ENCODE assay signal across 14 cellular contexts in genomic region chr9:113885183-113886002, GRCh38. TPM values are rescaled to one million over a fixed set of nuclear protein-coding genes. Genes with fewer than 3 reads are reported as not detected.
DNase-seq lines count a peak whose midpoint lies in the region; ATAC-seq, FAIRE-seq and TF ChIP-seq lines count a peak whose summit lies in the region.
"Had no signal": no experiment of that assay in that cellular context is flagged by ENCODE, and none has a peak within 500 bp of the region (broad histone marks: within the 10 kb centered on the region; RNA-seq: fewer than 3 reads in every experiment).

No MANE protein-coding gene starts in this region.

- H3K4me1 ChIP-seq in SK-N-SH (ENCODE audit: control insufficient read depth in 1 of 2, insufficient read depth in 2 of 2, low read depth in 1 of 2, low read length in 1 of 2) (peaks cover 0 to 18% of the 10 kb centered on the region in 2 experiments; a peak in 2 of 4 replicates), astrocyte (ENCODE audit: insufficient read depth, low read length) (peaks cover 10% of the 10 kb centered on the region), lower lobe of right lung (peaks cover 24% of the 10 kb centered on the region), suprapubic skin (peaks cover 38% of the 10 kb centered on the region)

- TF ChIP-seq RAD21 in SK-N-SH (IDR thresholded peaks at IDR 0.05; ENCODE audit: low read length), result no peak

- H4K20me1 ChIP-seq in SK-N-SH (ENCODE audit: insufficient read depth), result peaks cover 54% of the 10 kb centered on the region
- peaks cover 86% of the 10 kb centered on the region for H4K20me1 ChIP-seq in astrocyte (ENCODE audit: insufficient read depth, low read length)

- CTCF ChIA-PET in SK-N-SH (lab: Yijun Ruan, JAX), result interaction anchor here (0.9 kb wide), 1 partner anchor 8 kb away, joined by 5 read pairs; no protein-coding TSS in a partner anchor

- H3K4me2 ChIP-seq in SK-N-SH (peak overlapping the region; percentile 71), astrocyte (ENCODE audit: low read length) (peak overlapping the region; percentile 69)

- H3K27ac ChIP-seq in SK-N-SH (ENCODE audit: low read depth in 2 of 2, low read length in 1 of 2) (no peak overlapping the region; a peak in 1 of 4 replicates), astrocyte (ENCODE audit: low read depth, low read length) (no peak overlapping the region), lower lobe of right lung (peak overlapping the region; percentile 15), suprapubic skin (no peak overlapping the region)
- H3K27ac ChIP-seq: 22Rv1 had no signal

- DNase-seq in SK-N-SH (no peak), astrocyte (ENCODE audit: low read depth) (no peak), lower lobe of right lung (no peak), suprapubic skin (ENCODE audit: low spot score in 2 of 2) (no peak), NCI-H2196 (lab: John Stamatoyannopoulos, UW; ENCODE audit: unreplicated experiment) (no peak), HT-29 (ENCODE audit: low spot score) (no peak)
- DNase-seq: activated CD4-positive, alpha-beta T cell treated with anti-CD3 and anti-CD28 coated beads for 4 hours; activated naive CD4-positive, alpha-beta T cell treated with anti-CD3 and anti-CD28 coated beads, Interleukin-2, amount 10 ng/mL, durations not matched to agents 7 days and 5 days; NCI-H1092 treated with DMSO at 0.1 percent for 48 hours had no signal

- H3K36me3 ChIP-seq in SK-N-SH (replicated peaks in 1 of 2; ENCODE audit: control insufficient read depth in 1 of 2, insufficient read depth in 2 of 2, low read length in 1 of 2) (peaks cover 8 to 16% of the 10 kb centered on the region in 2 experiments), astrocyte (ENCODE audit: insufficient read depth, low read length) (no peaks in the 10 kb centered on the region), lower lobe of right lung (no peaks in the 10 kb centered on the region), suprapubic skin (no peaks in the 10 kb centered on the region)
- H3K36me3 ChIP-seq: SJSA1 had no signal

- 0 out of 2 replicates have a peak, but pooled peaks cover 4% of the 10 kb centered on the region for H3K9me3 ChIP-seq in SK-N-SH
- peaks cover 3% of the 10 kb centered on the region for H3K9me3 ChIP-seq in astrocyte (ENCODE audit: insufficient read depth, low read depth, low read length)
- no peaks in the 10 kb centered on the region for H3K9me3 ChIP-seq in lower lobe of right lung
- H3K9me3 ChIP-seq in suprapubic skin, result no peaks in the 10 kb centered on the region
- H3K9me3 ChIP-seq: SJSA1 had no signal

- H2AFZ ChIP-seq in SK-N-SH (ENCODE audit: low read depth) (no peak overlapping the region), astrocyte (ENCODE audit: low read depth, low read length) (no peak overlapping the region)

- H3K27ac Mint-ChIP-seq in astrocyte (ENCODE audit: unreplicated experiment), result no peak overlapping the region
- H3K27ac Mint-ChIP-seq: activated naive CD4-positive, alpha-beta T cell treated with anti-CD3 and anti-CD28 coated beads, Interleukin-2, amount 10 ng/mL, durations not matched to agents 7 days and 5 days had no signal

- peaks cover 21% of the 10 kb centered on the region for H3K36me3 Mint-ChIP-seq in astrocyte (ENCODE audit: low read depth, unreplicated experiment)
- H3K36me3 Mint-ChIP-seq: activated naive CD4-positive, alpha-beta T cell treated with anti-CD3 and anti-CD28 coated beads, Interleukin-2, amount 10 ng/mL, durations not matched to agents 7 days and 5 days had no signal

- peaks cover 8% of the 10 kb centered on the region for H3F3A ChIP-seq in SK-N-SH (replicated peaks; ENCODE audit: insufficient read depth)

- H3K9me2 ChIP-seq in SK-N-SH, result no peaks in the 10 kb centered on the region

- peaks cover 29% of the 10 kb centered on the region for H3K4me1 Mint-ChIP-seq in astrocyte (ENCODE audit: low read depth, unreplicated experiment)

- H3K27me3 ChIP-seq in SK-N-SH (ENCODE audit: insufficient read depth) (no peaks in the 10 kb centered on the region), astrocyte (ENCODE audit: insufficient read depth, low read length) (no peaks in the 10 kb centered on the region), lower lobe of right lung (ENCODE audit: low read depth) (no peaks in the 10 kb centered on the region), suprapubic skin (no peaks in the 10 kb centered on the region)
- H3K27me3 ChIP-seq: SJSA1 had no signal

- TF ChIP-seq CTCF in SK-N-SH (IDR thresholded peaks at IDR 0.05) (no peak), astrocyte (IDR thresholded peaks at IDR 0.05; ENCODE audit: insufficient read depth, low read depth, low read length) (no peak), lower lobe of right lung (IDR thresholded peaks at IDR 0.05) (no peak), suprapubic skin (IDR thresholded peaks at IDR 0.05) (no peak)

- no peaks in the 10 kb centered on the region for H3K27me3 Mint-ChIP-seq in astrocyte (ENCODE audit: low read depth, unreplicated experiment)

- H3K4me3 ChIP-seq in SK-N-SH (ENCODE audit: low read depth in 2 of 2, low read length in 1 of 2) (no peak overlapping the region), astrocyte (ENCODE audit: insufficient read depth, low read depth, low read length) (no peak overlapping the region), lower lobe of right lung (no peak overlapping the region), suprapubic skin (peak overlapping the region; percentile 36)

- intact Hi-C loops in lower lobe of right lung (cut with DNase I), result no loop called here

- H3K9ac ChIP-seq in SK-N-SH (no peak overlapping the region), astrocyte (ENCODE audit: low read length) (peak overlapping the region; percentile 28)

- 92% methylated on average over 8 of the region's 8 CpGs for WGBS in SK-N-SH (ENCODE audit: low lambda C conversion rate)
- 67% methylated on average over 8 of the region's 8 CpGs for WGBS in suprapubic skin

- no peak overlapping the region for H3K4me3 Mint-ChIP-seq in astrocyte (ENCODE audit: unreplicated experiment)

- TF ChIP-seq EP300 in SK-N-SH (IDR thresholded peaks at IDR 0.05; ENCODE audit: borderline replicate concordance in 1 of 2, low read depth in 1 of 2, low read length in 1 of 2) (no peak), suprapubic skin (IDR thresholded peaks at IDR 0.05) (no peak)

- H3K9me3 Mint-ChIP-seq in astrocyte (ENCODE audit: unreplicated experiment), result peaks cover 6% of the 10 kb centered on the region
- H3K9me3 Mint-ChIP-seq: activated naive CD4-positive, alpha-beta T cell treated with anti-CD3 and anti-CD28 coated beads, Interleukin-2, amount 10 ng/mL, durations not matched to agents 7 days and 5 days had no signal

- no peak for FAIRE-seq in astrocyte (lab: Jason Lieb, UNC)
- FAIRE-seq: GM12891 had no signal

- H3K79me2 ChIP-seq in SK-N-SH (ENCODE audit: insufficient read depth) (peaks cover 97% of the 10 kb centered on the region), astrocyte (ENCODE audit: insufficient read depth, low read length) (peaks cover 98% of the 10 kb centered on the region)

- no peak; the same call in 2 of the 3 replicates for ATAC-seq in SK-N-SH treated with all-trans-retinoic acid at 6 μM for 48 hours
- ATAC-seq in lower lobe of right lung, result no peak
- ATAC-seq in activated CD4-positive, CD25-positive, alpha-beta regulatory T cell treated with anti-CD3 and anti-CD28 coated beads, Interleukin-2, amount 50 U/mL, for 24 hours, result no peak

- POLR2A ChIA-PET in SK-N-SH (lab: Yijun Ruan, JAX), result no interaction called here

- TF ChIP-seq POLR2A in suprapubic skin (IDR thresholded peaks at IDR 0.05), result no peak

TF ChIP-seq in SK-N-SH, 30 proteins besides CTCF, POLR2A, EP300 and RAD21 (continues in another document):
- TF ChIP-seq NRF1 (IDR thresholded peaks at IDR 0.05; ENCODE audit: low read depth, low read length), result no peak
- TF ChIP-seq TEAD4 (IDR thresholded peaks at IDR 0.05; ENCODE audit: borderline replicate concordance, insufficient read depth), result no peak
- TF ChIP-seq USF2 (IDR thresholded peaks at IDR 0.05; ENCODE audit: borderline replicate concordance, low read depth, low read length), result no peak

TF ChIP-seq in SK-N-SH treated with all-trans-retinoic acid at 6 μM for 48 hours, 23 proteins besides CTCF, POLR2A, EP300 and RAD21 (continues in another document):
- TF ChIP-seq TOX (CRISPR knock-in tag; IDR thresholded peaks at IDR 0.05; ENCODE audit: borderline replicate concordance) (no peak), ESRRG (CRISPR knock-in tag; IDR thresholded peaks at IDR 0.05) (no peak), TCF4 (CRISPR knock-in tag; IDR thresholded peaks at IDR 0.05; ENCODE audit: borderline replicate concordance) (no peak), BACH2 (CRISPR knock-in tag; IDR thresholded peaks at IDR 0.05; ENCODE audit: borderline replicate concordance) (no peak), ARNTL (CRISPR knock-in tag; IDR thresholded peaks at IDR 0.05; ENCODE audit: borderline replicate concordance, low read depth) (no peak), CSDC2 (CRISPR knock-in tag; IDR thresholded peaks at IDR 0.05) (no peak)
- TF ChIP-seq, protein P1, sequence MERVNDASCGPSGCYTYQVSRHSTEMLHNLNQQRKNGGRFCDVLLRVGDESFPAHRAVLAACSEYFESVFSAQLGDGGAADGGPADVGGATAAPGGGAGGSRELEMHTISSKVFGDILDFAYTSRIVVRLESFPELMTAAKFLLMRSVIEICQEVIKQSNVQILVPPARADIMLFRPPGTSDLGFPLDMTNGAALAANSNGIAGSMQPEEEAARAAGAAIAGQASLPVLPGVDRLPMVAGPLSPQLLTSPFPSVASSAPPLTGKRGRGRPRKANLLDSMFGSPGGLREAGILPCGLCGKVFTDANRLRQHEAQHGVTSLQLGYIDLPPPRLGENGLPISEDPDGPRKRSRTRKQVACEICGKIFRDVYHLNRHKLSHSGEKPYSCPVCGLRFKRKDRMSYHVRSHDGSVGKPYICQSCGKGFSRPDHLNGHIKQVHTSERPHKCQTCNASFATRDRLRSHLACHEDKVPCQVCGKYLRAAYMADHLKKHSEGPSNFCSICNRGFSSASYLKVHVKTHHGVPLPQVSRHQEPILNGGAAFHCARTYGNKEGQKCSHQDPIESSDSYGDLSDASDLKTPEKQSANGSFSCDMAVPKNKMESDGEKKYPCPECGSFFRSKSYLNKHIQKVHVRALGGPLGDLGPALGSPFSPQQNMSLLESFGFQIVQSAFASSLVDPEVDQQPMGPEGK (CRISPR knock-in tag; IDR thresholded peaks at IDR 0.05; ENCODE audit: borderline replicate concordance), result no peak

RNA-seq across cellular contexts. Expression of gene ZNF618, which starts 9.3 kb away (rescaled TPM):
- polyA plus RNA-seq in SK-N-SH (2012; rRNA removed), result 5.0 and 6.2 TPM in 2 replicates
- polyA plus RNA-seq in SK-N-SH (2012; cell fraction: cytosol; rRNA removed), result 3.0 and 4.1 TPM in 2 replicates
- 12.1 and 12.9 TPM in 2 replicates for polyA plus RNA-seq in SK-N-SH (2012; cell fraction: nucleus; rRNA removed)
- total RNA-seq in astrocyte (29.6 and 30.1 TPM in 2 replicates), lower lobe of right lung (10.2 TPM), suprapubic skin (1 to 10 TPM; 2.9 to 5.8 (median 4.2) TPM)
- 0.20 and 0.39 TPM in 2 replicates for total RNA-seq in HT-29 (2014; rRNA removed; shearing (Covaris generic))
